In genomic region chr11:13970986-13971385, GRCh38 we compare ENCODE assay signal across 9 cellular contexts. TPM values are rescaled to one million over a fixed set of nuclear protein-coding genes. Genes with fewer than 3 reads are reported as not detected.
DNase-seq lines count a peak whose midpoint lies in the region; ATAC-seq and TF ChIP-seq lines count a peak whose summit lies in the region.
"Had no signal": no experiment of that assay in that cellular context is flagged by ENCODE, and none has a peak within 500 bp of the region (broad histone marks: within the 10 kb centered on the region; RNA-seq: fewer than 3 reads in every experiment).

No MANE protein-coding gene starts in this region.

- no peaks in the 10 kb centered on the region for H3K9me2 ChIP-seq in OCI-LY7 (ENCODE audit: insufficient read depth, low read length)

- TF ChIP-seq CTCF in 22Rv1 (IDR thresholded peaks at IDR 0.05) (peak; percentile 82), GM06990 (IDR thresholded peaks at IDR 0.05; ENCODE audit: insufficient read depth, low read length, poor library complexity, severe bottlenecking) (peak; percentile 44), OCI-LY7 (conservative IDR thresholded peaks at IDR 0.05; ENCODE audit: low read length) (peak; percentile 77), foreskin keratinocyte (conservative IDR thresholded peaks at IDR 0.05) (peak; percentile 54)

- H2AFZ ChIP-seq in OCI-LY7 (ENCODE audit: low read length), result no peak overlapping the region

- BruUV-seq in OCI-LY7 (replicated peaks; lab: Mats Ljungman, UMichigan), result no TSS peak

- H4K20me1 ChIP-seq in OCI-LY7 (ENCODE audit: insufficient read depth, low read length), result no peaks in the 10 kb centered on the region

- H3K27ac ChIP-seq in 22Rv1, result no peak overlapping the region
- H3K27ac ChIP-seq in OCI-LY7 (ENCODE audit: low read depth, low read length, poor library complexity, severe bottlenecking), result no peak overlapping the region
- H3K27ac ChIP-seq in foreskin keratinocyte, result no peak overlapping the region

- H3K4me1 ChIP-seq in OCI-LY7 (ENCODE audit: insufficient read depth, low read length, poor library complexity, severe bottlenecking) (peaks cover 29% of the 10 kb centered on the region), foreskin keratinocyte (no peaks in the 10 kb centered on the region)

- H3K27me3 ChIP-seq in GM06990 (replicated peaks; ENCODE audit: control insufficient read depth, insufficient read depth, low read length), result peaks cover 2% of the 10 kb centered on the region
- H3K27me3 ChIP-seq in foreskin keratinocyte, result peaks cover 91% of the 10 kb centered on the region

- ATAC-seq in foreskin keratinocyte (peak; percentile 51), GM19467 (IDR thresholded peaks at IDR 0.05; ENCODE audit: unreplicated experiment) (no peak), HG03457 (IDR thresholded peaks at IDR 0.05; ENCODE audit: unreplicated experiment) (no peak)

- H3K4me3 ChIP-seq in GM06990 (replicated peaks; ENCODE audit: low read depth, low read length), result no peak overlapping the region
- H3K4me3 ChIP-seq in OCI-LY7 (ENCODE audit: low read depth, low read length, poor library complexity, severe bottlenecking), result no peak overlapping the region

- no peak for DNase-seq in GM06990 (ENCODE audit: extremely low read depth, insufficient read length)
- peak; percentile 44 for DNase-seq in OCI-LY7 (ENCODE audit: low spot score)
- DNase-seq in foreskin keratinocyte, result no peak
- DNase-seq in NOMO-1 treated with DMSO at 0.1 percent for 48 hours (lab: John Stamatoyannopoulos, UW; ENCODE audit: unreplicated experiment), result no peak
- no peak for DNase-seq in activated effector memory CD4-positive, alpha-beta T cell treated with anti-CD3 and anti-CD28 coated beads, Interleukin-2, amount 50 U/mL, for 16 hours
- DNase-seq: effector CD8-positive, alpha-beta T cell had no signal

- no peak overlapping the region for H3K4me2 ChIP-seq in OCI-LY7 (ENCODE audit: low read length)

- no peaks in the 10 kb centered on the region for H3K36me3 ChIP-seq in GM06990 (ENCODE audit: control insufficient read depth, insufficient read depth, low read length)
- H3K36me3 ChIP-seq in OCI-LY7 (ENCODE audit: insufficient read depth, low read length), result no peaks in the 10 kb centered on the region

- POLR2A ChIA-PET in OCI-LY7 (lab: Charles Lee), result interaction anchor here (1.3 kb wide), 1 partner anchor 28 kb away, joined by 3 read pairs; no protein-coding TSS in a partner anchor

- H3K79me2 ChIP-seq in OCI-LY7 (ENCODE audit: insufficient read depth, low read depth, low read length), result no peaks in the 10 kb centered on the region

- H3K9me3 ChIP-seq in OCI-LY7 (ENCODE audit: low read length), result no peaks in the 10 kb centered on the region

- CTCF ChIA-PET in OCI-LY7 (lab: Charles Lee; ENCODE audit: unreplicated experiment), result no interaction called here

- intact Hi-C loops in OCI-LY7 (cut with micrococcal nuclease; ENCODE audit: unreplicated experiment), result no loop called here

RNA-seq across cellular contexts. Expression of gene SPON1, which starts 8.5 kb away (rescaled TPM):
- total RNA-seq in OCI-LY7 (2014; rRNA removed; shearing (Covaris generic)), result 0.03 and 0.38 TPM in 2 replicates
- total RNA-seq in OCI-LY7 (2022) (not detected in 2 replicates), foreskin keratinocyte (not detected in 2 replicates)
- not detected in 2 replicates for polyA plus RNA-seq in foreskin keratinocyte
